In the genomic region with DNA sequence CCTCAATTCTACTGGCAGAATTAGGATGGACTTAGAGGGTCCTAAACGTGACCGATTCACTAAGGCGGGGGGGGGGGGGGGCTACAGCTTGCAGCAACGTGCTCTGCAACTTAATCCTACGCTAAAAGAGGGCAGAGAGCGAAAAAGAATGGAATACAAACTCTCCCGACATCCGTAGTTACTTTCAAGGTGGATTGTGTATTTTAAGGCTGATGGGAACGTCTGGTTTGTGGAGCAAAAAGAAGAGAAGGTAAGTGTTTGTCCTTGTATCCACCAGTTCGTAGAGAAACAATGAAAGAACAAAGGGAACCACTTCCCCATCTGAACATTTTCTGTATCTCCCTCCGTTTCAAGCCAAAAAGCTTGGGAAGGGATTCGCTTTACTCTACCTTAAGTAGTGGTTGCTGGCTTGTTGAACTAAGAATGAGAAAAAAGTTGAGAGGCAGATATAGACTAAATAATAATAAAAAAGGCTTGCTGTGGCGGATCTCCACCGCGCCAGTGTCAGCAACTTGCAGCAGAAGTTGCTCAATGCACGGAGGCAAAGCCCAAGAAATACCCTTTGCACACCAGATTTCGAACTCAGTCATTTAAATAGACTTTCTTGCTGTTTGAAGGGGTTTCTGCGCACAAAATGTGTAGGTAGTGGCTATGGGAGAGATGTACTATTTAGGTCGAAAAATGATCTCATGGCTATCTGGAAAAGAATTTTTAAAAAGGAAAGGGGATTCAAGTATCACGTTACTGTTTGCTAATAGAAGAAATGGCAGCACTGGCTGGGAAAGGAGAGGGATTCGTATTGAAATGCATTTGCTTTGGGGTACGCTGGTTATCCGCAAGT, we compare ENCODE assay signal across 7 cellular contexts. TPM values are rescaled to one million over a fixed set of nuclear protein-coding genes. Genes with fewer than 3 reads are reported as not detected.
DNase-seq lines count a peak whose midpoint lies in the region; ATAC-seq, FAIRE-seq and TF ChIP-seq lines count a peak whose summit lies in the region.

No MANE protein-coding gene starts in this region.

- in situ Hi-C loops in G401 (cut with HindIII; ENCODE audit: low sequenced_read_pairs) (no loop called here), GM12878 (cut with MboI) (loop anchor here (5.0 kb wide), 1 partner anchor 793 kb away; a partner anchor contains a TSS)

- intact Hi-C loops in GM12878 (cut with micrococcal nuclease; ENCODE audit: unreplicated experiment), result no loop called here

- RAD21 ChIA-PET in GM12878 (lab: Charles Lee; ENCODE audit: unreplicated experiment), result interaction anchor here (0.6 to 1.5 kb wide), 2 partner anchors 9 to 52 kb away, joined by 3 read pairs; a partner anchor contains a TSS

- peaks cover 0 to 4% of the 10 kb centered on the region in 2 experiments; a peak in 1 of 4 replicates for H3K27me3 ChIP-seq in GM12878 (replicated peaks in 1 of 2; ENCODE audit: control insufficient read depth in 2 of 2, insufficient read depth in 2 of 2, low read length in 1 of 2)
- no peaks in the 10 kb centered on the region for H3K27me3 ChIP-seq in layer of hippocampus (ENCODE audit: control insufficient read depth, insufficient read depth, low read length)
- no peaks in the 10 kb centered on the region for H3K27me3 ChIP-seq in suprapubic skin

- no TSS peak for BruUV-seq in GM12878 (replicated peaks; lab: Mats Ljungman, UMichigan)

- no peaks in the 10 kb centered on the region for H3K79me2 ChIP-seq in GM12878 (ENCODE audit: control insufficient read depth, insufficient read depth, low read length)

- TF ChIP-seq EP300 in GM12878 (IDR thresholded peaks at IDR 0.05; ENCODE audit: borderline replicate concordance in 1 of 2, control insufficient read depth in 1 of 2, low read depth in 2 of 2, low read length in 2 of 2) (no peak), suprapubic skin (IDR thresholded peaks at IDR 0.05) (no peak)

- POLR2A ChIA-PET in GM12878 (lab: Charles Lee), result interaction anchor here (0.5 kb wide), 1 partner anchor 20 kb away, joined by 3 read pairs; no protein-coding TSS in a partner anchor

- peak overlapping the region; percentile 77 for H2AFZ ChIP-seq in GM12878 (ENCODE audit: control insufficient read depth, low read depth, low read length)

- H3K9me3 ChIP-seq in GM12878 (replicated peaks; ENCODE audit: control insufficient read depth, insufficient read depth, low read length), result no peaks in the 10 kb centered on the region
- no peaks in the 10 kb centered on the region for H3K9me3 ChIP-seq in suprapubic skin

- no peak for TF ChIP-seq CTCF in GM12878 (IDR thresholded peaks at IDR 0.05 in 2 of 3, conservative IDR thresholded peaks at IDR 0.05 in 1 of 3; ENCODE audit: control insufficient read depth in 2 of 3, extremely low read depth in 1 of 3, insufficient read depth in 1 of 3, low read depth in 3 of 3, low read length in 3 of 3)
- no peak for TF ChIP-seq CTCF in suprapubic skin (IDR thresholded peaks at IDR 0.05)

- SMC1A ChIA-PET in GM12878 (lab: Charles Lee; ENCODE audit: uncharacterized antibody, unreplicated experiment), result interaction anchor here (1.0 to 1.5 kb wide), 2 partner anchors 25 to 29 kb away, joined by 4 to 5 read pairs; no protein-coding TSS in a partner anchor

- TF ChIP-seq POLR2A in GM12878 (IDR thresholded peaks at IDR 0.05; ENCODE audit: low read depth, low read length) (no peak), suprapubic skin (IDR thresholded peaks at IDR 0.05) (no peak)

- CTCF ChIA-PET in GM12878 (lab: Yijun Ruan, JAX), result interaction anchor here (1.0 to 1.1 kb wide), 2 partner anchors 149 to 208 kb away, joined by 3 read pairs; no protein-coding TSS in a partner anchor

- H3K4me2 ChIP-seq in GM12878 (ENCODE audit: control insufficient read depth, insufficient read depth), result peak overlapping the region; percentile 92

- peak; percentile 40 for DNase-seq in G401 (ENCODE audit: low spot score)
- peak; percentile 27 for DNase-seq in LHCN-M2 (ENCODE audit: low read depth)
- no peak for DNase-seq in GM12878 (ENCODE audit: low read depth, low spot score)
- DNase-seq in suprapubic skin (ENCODE audit: low spot score in 2 of 2), result no peak

- H3K4me3 ChIP-seq in GM12878 (peak overlapping the region; percentile 80), suprapubic skin (peak overlapping the region; percentile 67)

- no peak for TF ChIP-seq RAD21 in GM12878 (IDR thresholded peaks at IDR 0.05; ENCODE audit: insufficient read depth, low read depth, low read length)

- 49% methylated on average over 23 of the region's 23 CpGs for WGBS in GM12878 (ENCODE audit: insufficient coverage, insufficient replicate concordance, low lambda C conversion rate, missing lambda C conversion rate)
- WGBS in suprapubic skin, result 9% methylated on average over 23 of the region's 23 CpGs

- H3K27ac ChIP-seq in GM12878 (ENCODE audit: control insufficient read depth, insufficient read depth) (no peak overlapping the region), layer of hippocampus (ENCODE audit: low read depth, low read length) (peak overlapping the region; percentile 94), suprapubic skin (peak overlapping the region; percentile 98)

- H3K9ac ChIP-seq in GM12878 (ENCODE audit: control insufficient read depth, insufficient read depth, low read length), result no peak overlapping the region

- H4K20me1 ChIP-seq in GM12878 (ENCODE audit: control insufficient read depth, insufficient read depth), result no peaks in the 10 kb centered on the region

- H3K4me1 ChIP-seq in GM12878 (ENCODE audit: control insufficient read depth, insufficient read depth, low read length), result peaks cover 15% of the 10 kb centered on the region
- H3K4me1 ChIP-seq in suprapubic skin, result peaks cover 46% of the 10 kb centered on the region

- FAIRE-seq in GM12878 (lab: Jason Lieb, UNC), result no peak

- H3K36me3 ChIP-seq in GM12878 (ENCODE audit: control insufficient read depth in 2 of 2, insufficient read depth in 2 of 2, low read length in 1 of 2) (no peaks in the 10 kb centered on the region), suprapubic skin (no peaks in the 10 kb centered on the region)

- ATAC-seq in GM12878 (no peak), GM18502 (IDR thresholded peaks at IDR 0.05; ENCODE audit: poor library complexity, unreplicated experiment) (no peak), GM18867 (IDR thresholded peaks at IDR 0.05; ENCODE audit: unreplicated experiment) (no peak)

TF ChIP-seq in GM12878, 131 proteins besides CTCF, POLR2A, EP300 and RAD21:
- TF ChIP-seq MTA3 (IDR thresholded peaks at IDR 0.05; ENCODE audit: borderline replicate concordance, low read length), result no peak
- TF ChIP-seq SPI1 (IDR thresholded peaks at IDR 0.05; ENCODE audit: borderline replicate concordance, insufficient read depth, low read depth, low read length), result peak; percentile 36; the same call in 1 of the 2 replicates

RNA-seq across cellular contexts. Expression of a gene that starts 0.7 kb away (rescaled TPM):
- 22.3 and 22.8 TPM in 2 replicates for total RNA-seq in G401 (2014; rRNA removed; shearing (Covaris generic))
- total RNA-seq in LHCN-M2 (2014; rRNA removed), result 0.13 and 0.63 TPM in 2 replicates
- 0.09 TPM for polyA plus RNA-seq in LHCN-M2 (2012)
- 0.22 and 0.35 TPM in 2 replicates for total RNA-seq in GM12878 (2013; cell fraction: nucleolus; rRNA removed)
- 0.23 and 0.98 TPM in 2 replicates for total RNA-seq in GM12878 (2014; rRNA removed)
- 0.28 and 0.45 TPM in 2 replicates for total RNA-seq in GM12878 (2014; rRNA removed; fragmentation: Illumina TruSeq; extraction: Trizol)
- total RNA-seq in GM12878 (2021), result 0.13 and 0.72 TPM in 2 replicates
- polyA plus RNA-seq in GM12878 (2011; ENCODE audit: low read depth), result not detected
- polyA plus RNA-seq in GM12878 (2011; rRNA removed), result 0.04 and 0.05 TPM in 2 replicates
- 0.03 and 0.10 TPM in 2 replicates for polyA plus RNA-seq in GM12878 (2011; cell fraction: cytosol; rRNA removed)
- 0.06 TPM in 1 of 2 replicates, not detected in the other for polyA plus RNA-seq in GM12878 (2011; cell fraction: nucleus; rRNA removed)
- polyA plus RNA-seq in GM12878 (2012), result 0.16 and 0.28 TPM in 2 replicates
- polyA plus RNA-seq in GM12878 (2014; fragmentation: Illumina TruSeq; extraction: Trizol), result 0.26 and 0.65 TPM in 2 replicates
- polyA plus RNA-seq in GM12878 (2014; fragmentation: Nextera tagmentation; extraction: Ambion mirVana), result under 1 TPM; 0.08 to 0.29 TPM
- polyA plus RNA-seq in GM12878 (2014; rRNA removed), result 0.53 and 0.90 TPM in 2 replicates
- polyA plus RNA-seq in GM12878 (2016; fragmentation: Nextera tagmentation; extraction: Ambion mirVana), result under 1 TPM; 0.63 to 0.78 TPM
- polyA minus RNA-seq in GM12878 (2011; rRNA and poly(A)+ RNA removed), result 0.05 and 0.15 TPM in 2 replicates
- polyA minus RNA-seq in GM12878 (2011; cell fraction: cytosol; rRNA and poly(A)+ RNA removed), result not detected in 2 replicates
- polyA minus RNA-seq in GM12878 (2011; cell fraction: nucleus; rRNA and poly(A)+ RNA removed), result not detected in 2 replicates
- total RNA-seq in suprapubic skin, result 1 to 10 TPM in 2 of 4 donors, under 1 TPM in 2; 0.53 to 3.0 (median 1.2) TPM

RNA-seq across cellular contexts. Expression of a gene that starts 9.3 kb away (rescaled TPM):
- total RNA-seq in G401 (2014; rRNA removed; shearing (Covaris generic)), result 19.6 and 30.8 TPM in 2 replicates
- total RNA-seq in LHCN-M2 (2014; rRNA removed), result 15.0 and 23.3 TPM in 2 replicates
- polyA plus RNA-seq in LHCN-M2 (2012), result 9.2 TPM
- 240 and 255 TPM in 2 replicates for total RNA-seq in GM12878 (2013; cell fraction: nucleolus; rRNA removed)
- total RNA-seq in GM12878 (2014; rRNA removed), result 37.1 and 45.6 TPM in 2 replicates
- 27.5 and 30.1 TPM in 2 replicates for total RNA-seq in GM12878 (2014; rRNA removed; fragmentation: Illumina TruSeq; extraction: Trizol)
- total RNA-seq in GM12878 (2021), result 32.2 and 36.7 TPM in 2 replicates
- 34.5 TPM for polyA plus RNA-seq in GM12878 (2011; ENCODE audit: low read depth)
- 61.1 and 61.5 TPM in 2 replicates for polyA plus RNA-seq in GM12878 (2011; rRNA removed)
- 41.5 and 44.6 TPM in 2 replicates for polyA plus RNA-seq in GM12878 (2011; cell fraction: cytosol; rRNA removed)
- 63.2 and 68.2 TPM in 2 replicates for polyA plus RNA-seq in GM12878 (2011; cell fraction: nucleus; rRNA removed)
- 19.2 and 23.0 TPM in 2 replicates for polyA plus RNA-seq in GM12878 (2012)
- polyA plus RNA-seq in GM12878 (2014; fragmentation: Illumina TruSeq; extraction: Trizol), result 29.5 and 39.5 TPM in 2 replicates
- polyA plus RNA-seq in GM12878 (2014; fragmentation: Nextera tagmentation; extraction: Ambion mirVana), result 10 to 100 TPM in 1 of 2 experiments, 1 to 10 TPM in 1; 8.7 to 12.1 TPM
- polyA plus RNA-seq in GM12878 (2014; rRNA removed), result 32.8 and 37.4 TPM in 2 replicates
- polyA plus RNA-seq in GM12878 (2016; fragmentation: Nextera tagmentation; extraction: Ambion mirVana), result 10 to 100 TPM; 13.8 to 16.3 TPM
- polyA minus RNA-seq in GM12878 (2011; rRNA and poly(A)+ RNA removed), result 95.6 and 97.9 TPM in 2 replicates
- polyA minus RNA-seq in GM12878 (2011; cell fraction: cytosol; rRNA and poly(A)+ RNA removed), result 15.5 and 19.3 TPM in 2 replicates
- 74.1 and 152 TPM in 2 replicates for polyA minus RNA-seq in GM12878 (2011; cell fraction: nucleus; rRNA and poly(A)+ RNA removed)
- 10 to 100 TPM; 58.0 to 97.8 (median 64.4) TPM for total RNA-seq in suprapubic skin

Comparison
In these comparisons a context has a peak if more than half of its experiments do, and no peak if none do; other contexts are left out.
1. DNase-seq: peak in G401 (single experiment) and LHCN-M2 (single experiment); none in GM12878 (single experiment) and suprapubic skin (0 of 2).